ENCODE assay signal across 30 cellular contexts in the genomic region with DNA sequence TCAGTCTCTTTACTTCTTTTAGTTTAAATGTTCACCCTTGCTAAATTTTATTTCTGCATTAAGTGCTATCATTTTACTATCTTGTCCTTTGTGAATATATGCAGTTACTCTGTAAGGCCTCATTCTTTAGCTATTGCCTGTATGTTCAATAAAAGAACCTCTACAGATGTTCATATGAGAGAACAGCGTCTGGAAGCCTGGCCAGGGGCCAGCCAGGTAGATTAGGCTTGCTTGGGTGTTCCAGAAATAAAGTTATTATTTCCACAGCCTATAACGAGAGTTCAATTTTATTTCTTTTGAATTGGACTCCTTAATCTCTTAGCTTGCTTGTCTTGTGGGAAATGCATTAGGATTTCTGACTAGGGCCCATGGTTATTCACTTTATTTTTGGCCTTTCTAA.
"Had no signal": no experiment of that assay in that cellular context is flagged by ENCODE, and none has a peak within 500 bp of the region (broad histone marks: within the 10 kb centered on the region; RNA-seq: fewer than 3 reads in every experiment).

No MANE protein-coding gene starts in this region.

- H3K27ac ChIP-seq: Peyer's patch, SJSA1 had no signal

- H3K27me3 ChIP-seq: MG63, Peyer's patch, SJSA1 had no signal

- ATAC-seq: K562, PC-3 had no signal

- H3K9ac ChIP-seq: SK-N-SH had no signal

- H3K4me3 ChIP-seq: K562, MG63, Peyer's patch, SJSA1 had no signal

- H3K9me3 ChIP-seq: MG63, Peyer's patch, SJSA1, SK-N-SH had no signal

- H3K4me2 ChIP-seq: SK-N-SH had no signal

- DNase-seq: Kasumi-1, KG1, MG63, NCI-H1048, NCI-H1092 treated with DMSO at 0.1 percent for 48 hours, NCI-H1417, NCI-H1436, NCI-H146, NCI-H1694, NCI-H187, NCI-H1930, NCI-H2029 treated with DMSO at 0.1 percent for 48 hours, NCI-H2081 treated with DMSO at 0.1 percent for 48 hours, NCI-H2107, NCI-H2171, NCI-H226, NCI-H446 treated with DMSO at 0.1 percent for 48 hours, NCI-H510A, NCI-H526, NCI-H774, OCI-M1, PC-3, Peyer's patch, Right ventricle myocardium superior, RPMI8226, SHP77 treated with DMSO at 0.1 percent for 48 hours, SK-N-SH, SW 1271 had no signal

- H3K36me3 ChIP-seq: MG63, Peyer's patch, SJSA1 had no signal

- H3K4me1 ChIP-seq: Peyer's patch, SJSA1 had no signal
